In the genomic region with DNA sequence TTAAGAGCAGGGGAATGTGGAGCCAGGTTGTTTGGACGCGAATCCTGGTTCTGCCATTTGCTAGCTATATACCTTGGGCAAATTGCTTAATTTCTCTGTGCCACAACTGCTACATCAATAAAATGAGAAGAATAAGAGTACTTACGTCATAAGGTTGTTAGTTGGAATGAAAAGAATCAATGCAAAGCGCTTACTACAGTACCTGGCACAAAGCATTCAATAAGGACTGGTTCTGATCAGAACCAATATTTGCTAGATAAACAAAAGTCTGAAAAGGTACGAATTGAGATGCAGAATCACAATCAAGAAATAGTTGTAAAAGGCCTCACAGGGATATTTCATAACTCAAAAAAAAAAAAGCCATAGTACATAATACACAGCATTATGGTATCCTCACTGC, we compare ENCODE assay signal across 27 cellular contexts. TPM values are rescaled to one million over a fixed set of nuclear protein-coding genes. Genes with fewer than 3 reads are reported as not detected.
DNase-seq lines count a peak whose midpoint lies in the region; ATAC-seq, FAIRE-seq and TF ChIP-seq lines count a peak whose summit lies in the region.
"Had no signal": no experiment of that assay in that cellular context is flagged by ENCODE, and none has a peak within 500 bp of the region (broad histone marks: within the 10 kb centered on the region; RNA-seq: fewer than 3 reads in every experiment).

No MANE protein-coding gene starts in this region.

- H3K36me3 Mint-ChIP-seq in T-helper 17 cell (ENCODE audit: low read depth) = peaks cover 6% of the 10 kb centered on the region
- peaks cover 11% of the 10 kb centered on the region for H3K36me3 Mint-ChIP-seq in glutamatergic neuron (ENCODE audit: unreplicated experiment)
- no peaks in the 10 kb centered on the region for H3K36me3 Mint-ChIP-seq in natural killer cell
- H3K36me3 Mint-ChIP-seq in activated CD8-positive, alpha-beta T cell treated with anti-CD3 and anti-CD28 coated beads for 36 hours (ENCODE audit: low read depth) = peaks cover 16% of the 10 kb centered on the region

- H3K27me3 Mint-ChIP-seq in T-helper 17 cell = no peaks in the 10 kb centered on the region
- H3K27me3 Mint-ChIP-seq in glutamatergic neuron (ENCODE audit: unreplicated experiment) = peaks cover 10% of the 10 kb centered on the region
- no peaks in the 10 kb centered on the region for H3K27me3 Mint-ChIP-seq in natural killer cell (ENCODE audit: low read depth in 2 of 2)
- H3K27me3 Mint-ChIP-seq in activated CD8-positive, alpha-beta T cell treated with anti-CD3 and anti-CD28 coated beads for 36 hours = no peaks in the 10 kb centered on the region
- H3K27me3 Mint-ChIP-seq: B cell; CD4-positive, alpha-beta T cell; CD8-positive, alpha-beta memory T cell had no signal

- H3K4me1 ChIP-seq in right lobe of liver (no peaks in the 10 kb centered on the region), HepG2 (ENCODE audit: insufficient read depth, low read length) (peaks cover 62% of the 10 kb centered on the region)
- H3K4me1 ChIP-seq: A549; BLaER1 treated with 17β-estradiol and CSF1 and Interleukin-3, amounts not matched to agents 10 nM and 100 nM had no signal

- intact Hi-C loops in right lobe of liver (cut with DNase I) = no loop called here
- intact Hi-C loops in HepG2 (cut with micrococcal nuclease; ENCODE audit: unreplicated experiment) = no loop called here
- intact Hi-C loops in natural killer cell (cut with micrococcal nuclease) = no loop called here
- intact Hi-C loops in activated CD8-positive, alpha-beta T cell treated with anti-CD3 and anti-CD28 coated beads for 36 hours (cut with micrococcal nuclease) = no loop called here

- no peak for TF ChIP-seq POLR2A in right lobe of liver (IDR thresholded peaks at IDR 0.05)
- TF ChIP-seq POLR2A in HepG2 (IDR thresholded peaks at IDR 0.05; ENCODE audit: insufficient read depth in 1 of 2, low read depth in 2 of 2, low read length in 2 of 2) = no peak

- H3K27ac ChIP-seq in right lobe of liver (no peak overlapping the region), HepG2 (ENCODE audit: extremely low read length, insufficient read depth, low read length) (no peak overlapping the region)
- H3K27ac ChIP-seq: A549; BLaER1 treated with 17β-estradiol and CSF1 and Interleukin-3, amounts not matched to agents 10 nM and 100 nM; C4-2B had no signal

- peaks cover 53% of the 10 kb centered on the region for H4K20me1 ChIP-seq in HepG2 (ENCODE audit: insufficient read depth, low read length)

- no TSS peak for BruUV-seq in HepG2 (replicated peaks; lab: Mats Ljungman, UMichigan)

- H2AFZ ChIP-seq in HepG2 (ENCODE audit: low read length) = no peak overlapping the region

- DNase-seq in right lobe of liver = no peak
- no peak for DNase-seq in HepG2 (ENCODE audit: low spot score)
- DNase-seq in T-helper 17 cell = no peak
- no peak for DNase-seq in glutamatergic neuron
- no peak for DNase-seq in left lobe of liver (ENCODE audit: low spot score)
- DNase-seq in retina = no peak
- no peak for DNase-seq in natural killer cell
- no peak for DNase-seq in activated CD8-positive, alpha-beta T cell treated with anti-CD3 and anti-CD28 coated beads for 36 hours
- DNase-seq: 8988T; AML-193; CD4-positive, alpha-beta T cell; CD8-positive, alpha-beta memory T cell; COR-L47; DMS 273 treated with DMSO at 0.1 percent for 48 hours; DMS153; DMS53; DMS79; DND-41; EL; GDM1 had no signal

- H3K9ac ChIP-seq in HepG2 (ENCODE audit: insufficient read depth, low read depth, low read length) = no peak overlapping the region
- H3K9ac ChIP-seq: BLaER1 treated with 17β-estradiol and CSF1 and Interleukin-3, amounts not matched to agents 10 nM and 100 nM had no signal

- H3K27ac Mint-ChIP-seq in T-helper 17 cell (peak overlapping the region; percentile 37), glutamatergic neuron (ENCODE audit: unreplicated experiment) (peak overlapping the region; percentile 52), natural killer cell (no peak overlapping the region)
- H3K27ac Mint-ChIP-seq in activated CD8-positive, alpha-beta T cell treated with anti-CD3 and anti-CD28 coated beads for 36 hours = no peak overlapping the region
- H3K27ac Mint-ChIP-seq: B cell had no signal

- FAIRE-seq in HepG2 (lab: Jason Lieb, UNC) = no peak
- FAIRE-seq: A549, GM12878, GM12892, GM18507 had no signal

- TF ChIP-seq CTCF in right lobe of liver (IDR thresholded peaks at IDR 0.05) (no peak), HepG2 (CRISPR knock-in tag; IDR thresholded peaks at IDR 0.05) (no peak), glutamatergic neuron (IDR thresholded peaks at IDR 0.05; ENCODE audit: partially characterized antibody, unreplicated experiment) (no peak), natural killer cell (IDR thresholded peaks at IDR 0.05) (no peak)
- TF ChIP-seq CTCF in activated CD8-positive, alpha-beta T cell treated with anti-CD3 and anti-CD28 coated beads for 36 hours (IDR thresholded peaks at IDR 0.05) = no peak

- H3K36me3 ChIP-seq in right lobe of liver (no peaks in the 10 kb centered on the region), HepG2 (replicated peaks in 1 of 2; ENCODE audit: control insufficient read depth in 1 of 2, insufficient read depth in 2 of 2, low read length in 2 of 2) (peaks cover 2 to 9% of the 10 kb centered on the region in 2 experiments; a peak in 2 of 5 replicates)

- ATAC-seq in right lobe of liver (peak in 3 of 4 donors; percentile 52 to 57 (median 55)), HepG2 (no peak), T-helper 17 cell (no peak), left lobe of liver (peak; percentile 53), natural killer cell (no peak)
- no peak for ATAC-seq in activated CD8-positive, alpha-beta T cell treated with anti-CD3 and anti-CD28 coated beads for 36 hours
- ATAC-seq: A549, GM12878 had no signal

- in situ Hi-C loops in HepG2 (cut with HindIII; ENCODE audit: extremely low pct_ligation_motif_present, low pct_unique_long_range_greater_than_20kb) = no loop called here

- no peak overlapping the region for H3K4me3 Mint-ChIP-seq in T-helper 17 cell
- no peak overlapping the region for H3K4me3 Mint-ChIP-seq in glutamatergic neuron (ENCODE audit: unreplicated experiment)
- H3K4me3 Mint-ChIP-seq in natural killer cell = no peak overlapping the region
- no peak overlapping the region for H3K4me3 Mint-ChIP-seq in activated CD8-positive, alpha-beta T cell treated with anti-CD3 and anti-CD28 coated beads for 36 hours
- H3K4me3 Mint-ChIP-seq: B cell; CD4-positive, alpha-beta T cell; CD8-positive, alpha-beta memory T cell had no signal

- CTCF ChIA-PET in HepG2 (lab: Yijun Ruan, JAX; ENCODE audit: low intra/inter-chr PET ratio, low total read pairs) = no interaction called here
- CTCF ChIA-PET in activated CD8-positive, alpha-beta T cell treated with anti-CD3 and anti-CD28 coated beads for 36 hours (lab: Charles Lee) = no interaction called here

- H3K4me1 Mint-ChIP-seq in T-helper 17 cell (peaks cover 34% of the 10 kb centered on the region), glutamatergic neuron (ENCODE audit: low read depth, unreplicated experiment) (no peaks in the 10 kb centered on the region), natural killer cell (peaks cover 22 to 29% of the 10 kb centered on the region in 2 donors)
- H3K4me1 Mint-ChIP-seq in activated CD8-positive, alpha-beta T cell treated with anti-CD3 and anti-CD28 coated beads for 36 hours (ENCODE audit: low read depth) = peaks cover 19% of the 10 kb centered on the region

- H3K9me3 Mint-ChIP-seq in glutamatergic neuron (ENCODE audit: unreplicated experiment) (peaks cover 2% of the 10 kb centered on the region), natural killer cell (no peaks in the 10 kb centered on the region)
- H3K9me3 Mint-ChIP-seq in activated CD8-positive, alpha-beta T cell treated with anti-CD3 and anti-CD28 coated beads for 36 hours = peaks cover 3% of the 10 kb centered on the region
- H3K9me3 Mint-ChIP-seq: CD4-positive, alpha-beta T cell had no signal

- WGBS in right lobe of liver (ENCODE audit: insufficient coverage, low coverage, low lambda C conversion rate, missing lambda C conversion rate) = 36% methylated on average over 5 of the region's 5 CpGs
- WGBS in HepG2 (ENCODE audit: low lambda C conversion rate) = 86% methylated on average over 5 of the region's 5 CpGs

- POLR2A ChIA-PET in HepG2 (lab: Yijun Ruan, JAX) = no interaction called here
- POLR2A ChIA-PET in activated CD8-positive, alpha-beta T cell treated with anti-CD3 and anti-CD28 coated beads for 36 hours (lab: Charles Lee) = no interaction called here

- no peak overlapping the region for H3K4me3 ChIP-seq in right lobe of liver
- no peak overlapping the region for H3K4me3 ChIP-seq in HepG2 (replicated peaks in 1 of 3; ENCODE audit: insufficient read depth in 1 of 3, low read depth in 2 of 3, low read length in 3 of 3)
- H3K4me3 ChIP-seq: A549; BLaER1 treated with 17β-estradiol and CSF1 and Interleukin-3, amounts not matched to agents 10 nM and 100 nM; GM12878 had no signal

- no peaks in the 10 kb centered on the region for H3K27me3 ChIP-seq in right lobe of liver
- no peaks in the 10 kb centered on the region for H3K27me3 ChIP-seq in HepG2 (ENCODE audit: control insufficient read depth in 1 of 2, insufficient read depth in 2 of 2, low read length in 2 of 2)
- H3K27me3 ChIP-seq: BLaER1 treated with 17β-estradiol and CSF1 and Interleukin-3, amounts not matched to agents 10 nM and 100 nM had no signal

- no peak overlapping the region for H3K4me2 ChIP-seq in HepG2 (ENCODE audit: low read depth, low read length)
- H3K4me2 ChIP-seq: A549; BLaER1 treated with 17β-estradiol and CSF1 and Interleukin-3, amounts not matched to agents 10 nM and 100 nM had no signal

- no peak for TF ChIP-seq RAD21 in HepG2 (CRISPR knock-in tag; IDR thresholded peaks at IDR 0.05)

- peaks cover 67% of the 10 kb centered on the region for H3K79me2 ChIP-seq in HepG2 (ENCODE audit: insufficient read depth, low read length)

- TF ChIP-seq EP300 in HepG2 (IDR thresholded peaks at IDR 0.05; ENCODE audit: low read depth in 2 of 2, low read length in 2 of 2) (no peak), HepG2 (CRISPR knock-in tag; IDR thresholded peaks at IDR 0.05; ENCODE audit: borderline replicate concordance) (no peak)

- H3K9me3 ChIP-seq in right lobe of liver (no peaks in the 10 kb centered on the region), HepG2 (ENCODE audit: low read length) (no peaks in the 10 kb centered on the region), T-helper 17 cell (ENCODE audit: control insufficient read depth, low read length, poor library complexity, severe bottlenecking) (no peaks in the 10 kb centered on the region)
- H3K9me3 ChIP-seq: A549 had no signal

RNA-seq across cellular contexts. Expression of a gene that starts 11.2 kb away (rescaled TPM):
- total RNA-seq in right lobe of liver (10 to 100 TPM; 11.0 to 15.7 (median 13.6) TPM), HepG2 (2016; rRNA removed; fragmentation: Illumina TruSeq; extraction: Trizol) (26.0 and 26.1 TPM in 2 replicates), T-helper 17 cell (10 to 100 TPM; 47.3 to 52.2 TPM), glutamatergic neuron (ENCODE audit: unreplicated experiment) (49.0 TPM), left lobe of liver (14.7 TPM), natural killer cell (10 to 100 TPM; 41.3 to 52.7 (median 46.2) TPM)
- 17.6 and 23.5 TPM in 2 replicates for total RNA-seq in HepG2 (2016; cell fraction: cytosol; rRNA removed; fragmentation: Illumina TruSeq; extraction: Trizol; ENCODE audit: low read depth)
- total RNA-seq in HepG2 (2016; cell fraction: insoluble cytoplasmic fraction; rRNA removed; fragmentation: Illumina TruSeq; extraction: Trizol) = 22.8 and 26.4 TPM in 2 replicates
- 11.4 and 12.2 TPM in 2 replicates for total RNA-seq in HepG2 (2016; cell fraction: membrane; rRNA removed; fragmentation: Illumina TruSeq; extraction: Trizol)
- total RNA-seq in HepG2 (2016; cell fraction: nucleus; rRNA removed; fragmentation: Illumina TruSeq; extraction: Trizol) = 31.5 and 33.0 TPM in 2 replicates
- 15.7 and 16.8 TPM in 2 replicates for polyA plus RNA-seq in HepG2 (2011; rRNA removed)
- polyA plus RNA-seq in HepG2 (2011; cell fraction: cytosol; rRNA removed) = 7.8 and 8.9 TPM in 2 replicates
- polyA plus RNA-seq in HepG2 (2011; cell fraction: nucleus; rRNA removed) = 32.8 and 50.7 TPM in 2 replicates
- 16.2 and 19.7 TPM in 2 replicates for polyA plus RNA-seq in HepG2 (2012)
- polyA plus RNA-seq in HepG2 (2016; cell fraction: cytosol; fragmentation: Illumina TruSeq; extraction: Trizol; ENCODE audit: low read depth) = 0.49 and 0.63 TPM in 2 replicates
- 10.4 and 12.5 TPM in 2 replicates for polyA plus RNA-seq in HepG2 (2016; cell fraction: insoluble cytoplasmic fraction; fragmentation: Illumina TruSeq; extraction: Trizol; ENCODE audit: low read depth)
- 1.7 and 2.2 TPM in 2 replicates for polyA plus RNA-seq in HepG2 (2016; cell fraction: membrane; fragmentation: Illumina TruSeq; extraction: Trizol; ENCODE audit: low read depth)
- polyA plus RNA-seq in HepG2 (2016; cell fraction: nucleus; fragmentation: Illumina TruSeq; extraction: Trizol; ENCODE audit: insufficient read depth, low read depth) = 14.6 and 18.1 TPM in 2 replicates
- 74.1 and 110 TPM in 2 replicates for polyA minus RNA-seq in HepG2 (2011; rRNA and poly(A)+ RNA removed; ENCODE audit: low replicate concordance)
- 20.0 and 28.0 TPM in 2 replicates for polyA minus RNA-seq in HepG2 (2011; cell fraction: cytosol; rRNA and poly(A)+ RNA removed)
- polyA minus RNA-seq in HepG2 (2011; cell fraction: nucleus; rRNA and poly(A)+ RNA removed) = 91.6 and 127 TPM in 2 replicates
- 10 to 100 TPM; 24.0 to 24.1 TPM for total RNA-seq in activated CD8-positive, alpha-beta T cell treated with anti-CD3 and anti-CD28 coated beads for 36 hours

RNA-seq across cellular contexts. Expression of a gene that starts 34.4 kb away (rescaled TPM):
- 1 to 10 TPM; 2.0 to 3.4 (median 2.9) TPM for total RNA-seq in right lobe of liver
- 4.8 and 6.9 TPM in 2 replicates for total RNA-seq in HepG2 (2016; rRNA removed; fragmentation: Illumina TruSeq; extraction: Trizol)
- total RNA-seq in HepG2 (2016; cell fraction: cytosol; rRNA removed; fragmentation: Illumina TruSeq; extraction: Trizol; ENCODE audit: low read depth) = 1.5 and 2.1 TPM in 2 replicates
- total RNA-seq in HepG2 (2016; cell fraction: insoluble cytoplasmic fraction; rRNA removed; fragmentation: Illumina TruSeq; extraction: Trizol) = 4.6 and 6.5 TPM in 2 replicates
- total RNA-seq in HepG2 (2016; cell fraction: membrane; rRNA removed; fragmentation: Illumina TruSeq; extraction: Trizol) = 4.0 and 4.8 TPM in 2 replicates
- 1.5 and 3.2 TPM in 2 replicates for total RNA-seq in HepG2 (2016; cell fraction: nucleus; rRNA removed; fragmentation: Illumina TruSeq; extraction: Trizol)
- 2.5 and 3.0 TPM in 2 replicates for polyA plus RNA-seq in HepG2 (2011; rRNA removed)
- polyA plus RNA-seq in HepG2 (2011; cell fraction: cytosol; rRNA removed) = 1.7 and 2.6 TPM in 2 replicates
- polyA plus RNA-seq in HepG2 (2011; cell fraction: nucleus; rRNA removed) = 2.5 and 3.5 TPM in 2 replicates
- polyA plus RNA-seq in HepG2 (2012) = 2.4 and 2.6 TPM in 2 replicates
- polyA plus RNA-seq in HepG2 (2016; cell fraction: cytosol; fragmentation: Illumina TruSeq; extraction: Trizol; ENCODE audit: low read depth) = 0.31 and 0.55 TPM in 2 replicates
- 4.2 and 4.6 TPM in 2 replicates for polyA plus RNA-seq in HepG2 (2016; cell fraction: insoluble cytoplasmic fraction; fragmentation: Illumina TruSeq; extraction: Trizol; ENCODE audit: low read depth)
- polyA plus RNA-seq in HepG2 (2016; cell fraction: membrane; fragmentation: Illumina TruSeq; extraction: Trizol; ENCODE audit: low read depth) = 1.1 and 1.2 TPM in 2 replicates
- polyA plus RNA-seq in HepG2 (2016; cell fraction: nucleus; fragmentation: Illumina TruSeq; extraction: Trizol; ENCODE audit: insufficient read depth, low read depth) = 1.9 and 3.3 TPM in 2 replicates
- 4.5 and 8.3 TPM in 2 replicates for polyA minus RNA-seq in HepG2 (2011; rRNA and poly(A)+ RNA removed; ENCODE audit: low replicate concordance)
- polyA minus RNA-seq in HepG2 (2011; cell fraction: cytosol; rRNA and poly(A)+ RNA removed) = 2.2 TPM in 2 replicates
- polyA minus RNA-seq in HepG2 (2011; cell fraction: nucleus; rRNA and poly(A)+ RNA removed) = 2.2 and 4.4 TPM in 2 replicates
- 10 to 100 TPM; 17.2 to 17.4 TPM for total RNA-seq in T-helper 17 cell
- 11.1 TPM for total RNA-seq in glutamatergic neuron (ENCODE audit: unreplicated experiment)
- 2.8 TPM for total RNA-seq in left lobe of liver
- total RNA-seq in natural killer cell = 10 to 100 TPM in 2 of 3 donors, 1 to 10 TPM in 1; 9.9 to 16.8 (median 12.7) TPM
- total RNA-seq in activated CD8-positive, alpha-beta T cell treated with anti-CD3 and anti-CD28 coated beads for 36 hours = 1 to 10 TPM; 3.1 to 3.3 TPM

RNA-seq across cellular contexts. Expression of a gene that starts 34.8 kb away (rescaled TPM):
- 10 to 100 TPM; 34.5 to 60.9 (median 41.1) TPM for total RNA-seq in right lobe of liver
- 55.0 and 61.8 TPM in 2 replicates for total RNA-seq in HepG2 (2016; rRNA removed; fragmentation: Illumina TruSeq; extraction: Trizol)
- 13.7 and 14.5 TPM in 2 replicates for total RNA-seq in HepG2 (2016; cell fraction: cytosol; rRNA removed; fragmentation: Illumina TruSeq; extraction: Trizol; ENCODE audit: low read depth)
- total RNA-seq in HepG2 (2016; cell fraction: insoluble cytoplasmic fraction; rRNA removed; fragmentation: Illumina TruSeq; extraction: Trizol) = 58.5 and 64.2 TPM in 2 replicates
- 46.2 and 49.5 TPM in 2 replicates for total RNA-seq in HepG2 (2016; cell fraction: membrane; rRNA removed; fragmentation: Illumina TruSeq; extraction: Trizol)
- 30.0 and 38.4 TPM in 2 replicates for total RNA-seq in HepG2 (2016; cell fraction: nucleus; rRNA removed; fragmentation: Illumina TruSeq; extraction: Trizol)
- polyA plus RNA-seq in HepG2 (2011; rRNA removed) = 76.3 and 77.3 TPM in 2 replicates
- polyA plus RNA-seq in HepG2 (2011; cell fraction: cytosol; rRNA removed) = 56.1 and 62.7 TPM in 2 replicates
- 84.0 and 100 TPM in 2 replicates for polyA plus RNA-seq in HepG2 (2011; cell fraction: nucleus; rRNA removed)
- 38.3 and 43.7 TPM in 2 replicates for polyA plus RNA-seq in HepG2 (2012)
- polyA plus RNA-seq in HepG2 (2016; cell fraction: cytosol; fragmentation: Illumina TruSeq; extraction: Trizol; ENCODE audit: low read depth) = 10.8 and 11.5 TPM in 2 replicates
- 62.7 and 66.3 TPM in 2 replicates for polyA plus RNA-seq in HepG2 (2016; cell fraction: insoluble cytoplasmic fraction; fragmentation: Illumina TruSeq; extraction: Trizol; ENCODE audit: low read depth)
- 31.9 and 39.2 TPM in 2 replicates for polyA plus RNA-seq in HepG2 (2016; cell fraction: membrane; fragmentation: Illumina TruSeq; extraction: Trizol; ENCODE audit: low read depth)
- 48.8 and 53.2 TPM in 2 replicates for polyA plus RNA-seq in HepG2 (2016; cell fraction: nucleus; fragmentation: Illumina TruSeq; extraction: Trizol; ENCODE audit: insufficient read depth, low read depth)
- polyA minus RNA-seq in HepG2 (2011; rRNA and poly(A)+ RNA removed; ENCODE audit: low replicate concordance) = 156 and 179 TPM in 2 replicates
- 39.7 and 48.5 TPM in 2 replicates for polyA minus RNA-seq in HepG2 (2011; cell fraction: cytosol; rRNA and poly(A)+ RNA removed)
- 55.7 and 65.5 TPM in 2 replicates for polyA minus RNA-seq in HepG2 (2011; cell fraction: nucleus; rRNA and poly(A)+ RNA removed)
- total RNA-seq in T-helper 17 cell = 100 to 1,000 TPM; 110 to 129 TPM
- 87.7 TPM for total RNA-seq in glutamatergic neuron (ENCODE audit: unreplicated experiment)
- total RNA-seq in left lobe of liver = 43.0 TPM
- total RNA-seq in natural killer cell = 100 to 1,000 TPM; 125 to 137 (median 132) TPM
- 10 to 100 TPM; 53.4 to 61.2 TPM for total RNA-seq in activated CD8-positive, alpha-beta T cell treated with anti-CD3 and anti-CD28 coated beads for 36 hours

Comparison
In these comparisons a context has a peak if more than half of its experiments do, and no peak if none do; other contexts are left out.
1. ATAC-seq: peak in right lobe of liver (3 of 4) and left lobe of liver (single experiment); none in HepG2 (single experiment), T-helper 17 cell (single experiment), natural killer cell (0 of 3) and activated CD8-positive, alpha-beta T cell treated with anti-CD3 and anti-CD28 coated beads for 36 hours (single experiment).
2. H3K27ac Mint-ChIP-seq: peak in T-helper 17 cell (single experiment) and glutamatergic neuron (single experiment); none in natural killer cell (0 of 2) and activated CD8-positive, alpha-beta T cell treated with anti-CD3 and anti-CD28 coated beads for 36 hours (single experiment).